18 cellular contexts compared by ENCODE assay signal in genomic region chr7:151375530-151376217, GRCh38. TPM values are rescaled to one million over a fixed set of nuclear protein-coding genes. Genes with fewer than 3 reads are reported as not detected.
DNase-seq lines count a peak whose midpoint lies in the region; ATAC-seq and TF ChIP-seq lines count a peak whose summit lies in the region.
"Had no signal": no experiment of that assay in that cellular context is flagged by ENCODE, and none has a peak within 500 bp of the region (broad histone marks: within the 10 kb centered on the region; RNA-seq: fewer than 3 reads in every experiment).

No MANE protein-coding gene starts in this region.

- H3K4me1 Mint-ChIP-seq in T-helper 17 cell (peaks cover 22% of the 10 kb centered on the region), nephron progenitor cell (peaks cover 21% of the 10 kb centered on the region)

- no peaks in the 10 kb centered on the region for H3K9me3 ChIP-seq in left ventricle myocardium inferior (replicated peaks)
- no peaks in the 10 kb centered on the region for H3K9me3 ChIP-seq in T-helper 17 cell (ENCODE audit: control insufficient read depth, low read length, poor library complexity, severe bottlenecking)

- intact Hi-C loops in cardiac septum (cut with DNase I) (loop anchor here (10.0 kb wide), 1 partner anchor 159 kb away; no protein-coding TSS in a partner anchor), left ventricle myocardium inferior (cut with micrococcal nuclease) (no loop called here)

- peak; percentile 69 for DNase-seq in cardiac septum (ENCODE audit: low spot score)
- no peak for DNase-seq in left ventricle myocardium inferior
- no peak for DNase-seq in T-helper 17 cell
- no peak for DNase-seq in nephron progenitor cell
- DNase-seq: CD8-positive, alpha-beta memory T cell; H9; Karpas-422; MM.1S; NCI-H1417; NCI-H1930; NCI-H2171; Right ventricle myocardium superior had no signal

- H3K36me3 ChIP-seq in left ventricle myocardium inferior: peaks cover 81% of the 10 kb centered on the region

- ATAC-seq in T-helper 17 cell (no peak), HG03280 (IDR thresholded peaks at IDR 0.05; ENCODE audit: unreplicated experiment) (no peak), HG03097 (IDR thresholded peaks at IDR 0.05; ENCODE audit: low FRiP score, unreplicated experiment) (no peak), HG02981 (IDR thresholded peaks at IDR 0.05; ENCODE audit: unreplicated experiment) (no peak)
- ATAC-seq: Panc1 had no signal

- H3K4me3 Mint-ChIP-seq in T-helper 17 cell (no peak overlapping the region), nephron progenitor cell (no peak overlapping the region)
- H3K4me3 Mint-ChIP-seq: B cell; CD8-positive, alpha-beta memory T cell; H9 had no signal

- no peaks in the 10 kb centered on the region for H3K27me3 ChIP-seq in left ventricle myocardium inferior (ENCODE audit: low read depth)

- peaks cover 5% of the 10 kb centered on the region for H3K36me3 Mint-ChIP-seq in T-helper 17 cell (ENCODE audit: low read depth)
- H3K36me3 Mint-ChIP-seq in nephron progenitor cell (ENCODE audit: low read depth): peaks cover 62% of the 10 kb centered on the region

- no peak for TF ChIP-seq CTCF in left ventricle myocardium inferior (IDR thresholded peaks at IDR 0.05; ENCODE audit: borderline replicate concordance)
- TF ChIP-seq CTCF in nephron progenitor cell (IDR thresholded peaks at IDR 0.05): no peak

- H3K27ac ChIP-seq in left ventricle myocardium inferior (replicated peaks): no peak overlapping the region

- H3K9me3 Mint-ChIP-seq in nephron progenitor cell: no peaks in the 10 kb centered on the region
- H3K9me3 Mint-ChIP-seq: CD8-positive, alpha-beta memory T cell; H9 had no signal

- H3K4me1 ChIP-seq in left ventricle myocardium inferior: no peaks in the 10 kb centered on the region

- H3K27ac Mint-ChIP-seq in T-helper 17 cell: peak overlapping the region; percentile 83
- peak overlapping the region; percentile 89 for H3K27ac Mint-ChIP-seq in nephron progenitor cell
- H3K27ac Mint-ChIP-seq: B cell had no signal

- no peak overlapping the region for H3K4me3 ChIP-seq in left ventricle myocardium inferior

- H3K27me3 Mint-ChIP-seq in T-helper 17 cell: no peaks in the 10 kb centered on the region
- H3K27me3 Mint-ChIP-seq in nephron progenitor cell (ENCODE audit: low read depth, poor library complexity): peaks cover 9% of the 10 kb centered on the region
- H3K27me3 Mint-ChIP-seq: B cell; CD8-positive, alpha-beta memory T cell had no signal

RNA-seq across cellular contexts. Expression of gene NUB1, which starts 34.1 kb away (rescaled TPM):
- 32.6 TPM for total RNA-seq in cardiac septum
- 39.5 TPM for total RNA-seq in left ventricle myocardium inferior
- total RNA-seq in T-helper 17 cell: 10 to 100 TPM; 71.9 to 87.2 TPM

RNA-seq across cellular contexts. Expression of gene WDR86, which starts 34.2 kb away (rescaled TPM):
- total RNA-seq in cardiac septum (not detected), left ventricle myocardium inferior (0.16 TPM), T-helper 17 cell (10 to 100 TPM in 1 of 2 donors, 1 to 10 TPM in 1; 9.7 to 24.4 TPM)
- total RNA-seq: NCI-H460 had no signal
